In genomic region chr17:73759324-73760185, GRCh38 we compare ENCODE assay signal across 1 cellular context.
TF ChIP-seq lines count a peak whose summit lies in the region.

No MANE protein-coding gene starts in this region.

TF ChIP-seq in HEK293, 187 proteins besides CTCF, POLR2A, EP300 and RAD21 (continued from another document):
- TF ChIP-seq, protein P1, sequence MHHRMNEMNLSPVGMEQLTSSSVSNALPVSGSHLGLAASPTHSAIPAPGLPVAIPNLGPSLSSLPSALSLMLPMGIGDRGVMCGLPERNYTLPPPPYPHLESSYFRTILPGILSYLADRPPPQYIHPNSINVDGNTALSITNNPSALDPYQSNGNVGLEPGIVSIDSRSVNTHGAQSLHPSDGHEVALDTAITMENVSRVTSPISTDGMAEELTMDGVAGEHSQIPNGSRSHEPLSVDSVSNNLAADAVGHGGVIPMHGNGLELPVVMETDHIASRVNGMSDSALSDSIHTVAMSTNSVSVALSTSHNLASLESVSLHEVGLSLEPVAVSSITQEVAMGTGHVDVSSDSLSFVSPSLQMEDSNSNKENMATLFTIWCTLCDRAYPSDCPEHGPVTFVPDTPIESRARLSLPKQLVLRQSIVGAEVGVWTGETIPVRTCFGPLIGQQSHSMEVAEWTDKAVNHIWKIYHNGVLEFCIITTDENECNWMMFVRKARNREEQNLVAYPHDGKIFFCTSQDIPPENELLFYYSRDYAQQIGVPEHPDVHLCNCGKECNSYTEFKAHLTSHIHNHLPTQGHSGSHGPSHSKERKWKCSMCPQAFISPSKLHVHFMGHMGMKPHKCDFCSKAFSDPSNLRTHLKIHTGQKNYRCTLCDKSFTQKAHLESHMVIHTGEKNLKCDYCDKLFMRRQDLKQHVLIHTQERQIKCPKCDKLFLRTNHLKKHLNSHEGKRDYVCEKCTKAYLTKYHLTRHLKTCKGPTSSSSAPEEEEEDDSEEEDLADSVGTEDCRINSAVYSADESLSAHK (tag by site-specific recombination; IDR thresholded peaks at IDR 0.05) = no peak
- TF ChIP-seq ZFHX2 (tag by site-specific recombination; conservative IDR thresholded peaks at IDR 0.05) = peak; percentile 61
- no peak for TF ChIP-seq ZNF10 (tag by site-specific recombination; IDR thresholded peaks at IDR 0.05)
- TF ChIP-seq EGR2 (tag by site-specific recombination; IDR thresholded peaks at IDR 0.05; ENCODE audit: low read depth) = peak; percentile 59
